ENCODE assay signal across 8 cellular contexts in the genomic region with DNA sequence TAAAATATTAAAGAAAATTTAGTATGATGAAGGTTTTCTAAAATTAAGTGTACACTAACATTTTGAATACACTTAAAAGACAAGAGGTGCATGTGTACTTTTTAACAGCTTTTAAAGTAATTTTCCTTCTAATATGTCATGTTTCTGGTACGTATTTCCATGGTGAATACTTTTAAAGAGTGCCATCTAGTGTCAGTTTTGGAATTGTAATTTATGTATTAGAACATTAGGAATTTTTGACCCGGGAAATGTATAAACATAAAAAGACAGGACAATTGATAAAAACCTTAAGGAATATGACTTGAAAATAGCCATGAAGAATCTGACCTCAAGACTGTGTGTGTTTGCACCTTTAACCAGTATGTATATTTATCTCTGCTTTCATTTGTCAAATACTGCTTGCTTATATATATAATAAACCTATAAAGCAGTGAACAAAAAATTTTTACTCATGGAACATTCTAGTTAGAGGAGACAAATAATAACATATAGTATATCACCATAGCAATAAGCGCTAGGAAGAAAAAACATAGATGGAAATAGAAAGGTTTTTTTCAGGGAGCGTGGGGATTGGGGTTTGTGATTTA. TPM values are rescaled to one million over a fixed set of nuclear protein-coding genes. Genes with fewer than 3 reads are reported as not detected.
DNase-seq lines count a peak whose midpoint lies in the region; ATAC-seq, FAIRE-seq and TF ChIP-seq lines count a peak whose summit lies in the region.

No MANE protein-coding gene starts in this region.

- H3K9me3 Mint-ChIP-seq in natural killer cell (no peaks in the 10 kb centered on the region), endodermal cell (peaks cover 5% of the 10 kb centered on the region)
- H3K9me3 Mint-ChIP-seq in natural killer cell treated with Interleukin-12 subunit alpha and Interleukin-12 subunit beta and Interleukin-15 and Interleukin-18, amount 100 ng/mL, for 72 hours, result no peaks in the 10 kb centered on the region
- no peaks in the 10 kb centered on the region for H3K9me3 Mint-ChIP-seq in activated T-cell treated with anti-CD3 and anti-CD28 coated beads, Interleukin-2, amount 50 U/mL, for 72 hours

- H3K4me3 ChIP-seq in endodermal cell (ENCODE audit: low read length), result no peak overlapping the region
- no peak overlapping the region for H3K4me3 ChIP-seq in pancreas

- no peak for DNase-seq in natural killer cell
- no peak for DNase-seq in natural killer cell treated with Interleukin-12 subunit alpha and Interleukin-12 subunit beta and Interleukin-15 and Interleukin-18, amount 100 ng/mL, for 72 hours (ENCODE audit: low spot score)
- peak; percentile 59 for DNase-seq in NCI-H748 (lab: John Stamatoyannopoulos, UW; ENCODE audit: unreplicated experiment)
- DNase-seq in endodermal cell, result no peak
- DNase-seq in pancreas, result no peak
- no peak for DNase-seq in activated T-cell treated with anti-CD3 and anti-CD28 coated beads, Interleukin-2, amount 50 U/mL, for 72 hours

- WGBS in endodermal cell (ENCODE audit: insufficient coverage in 1 of 2, insufficient read length in 1 of 2), 2 experiments, result 91 to 92% methylated on average over 2 to 4 of the region's 4 CpGs
- WGBS in pancreas, 2 donors, result 38 to 42% methylated on average over 4 of the region's 4 CpGs

- H3K36me3 Mint-ChIP-seq in natural killer cell (no peaks in the 10 kb centered on the region), endodermal cell (ENCODE audit: low read depth) (peaks cover 22% of the 10 kb centered on the region)
- H3K36me3 Mint-ChIP-seq in natural killer cell treated with Interleukin-12 subunit alpha and Interleukin-12 subunit beta and Interleukin-15 and Interleukin-18, amount 100 ng/mL, for 72 hours, result no peaks in the 10 kb centered on the region
- H3K36me3 Mint-ChIP-seq in activated T-cell treated with anti-CD3 and anti-CD28 coated beads, Interleukin-2, amount 50 U/mL, for 72 hours (ENCODE audit: insufficient read depth in 2 of 2), result peaks cover 0 to 2% of the 10 kb centered on the region in 2 donors

- peak; percentile 57 for TF ChIP-seq CTCF in natural killer cell (IDR thresholded peaks at IDR 0.05)
- TF ChIP-seq CTCF in endodermal cell (conservative IDR thresholded peaks at IDR 0.05), result peak; percentile 64
- TF ChIP-seq CTCF in pancreas (IDR thresholded peaks at IDR 0.05), result peak; percentile 17 to 47 (median 32)

- no peak overlapping the region for H3K4me3 Mint-ChIP-seq in natural killer cell
- no peak overlapping the region for H3K4me3 Mint-ChIP-seq in natural killer cell treated with Interleukin-12 subunit alpha and Interleukin-12 subunit beta and Interleukin-15 and Interleukin-18, amount 100 ng/mL, for 72 hours
- H3K4me3 Mint-ChIP-seq in endodermal cell, result no peak overlapping the region
- H3K4me3 Mint-ChIP-seq in activated T-cell treated with anti-CD3 and anti-CD28 coated beads, Interleukin-2, amount 50 U/mL, for 72 hours, result no peak overlapping the region

- no peaks in the 10 kb centered on the region for H3K4me1 ChIP-seq in endodermal cell (ENCODE audit: control insufficient read depth, insufficient read depth, low read length)
- peaks cover 0 to 10% (median 0%) of the 10 kb centered on the region in 3 donors for H3K4me1 ChIP-seq in pancreas

- H3K27ac Mint-ChIP-seq in natural killer cell (no peak overlapping the region), endodermal cell (no peak overlapping the region)
- no peak overlapping the region for H3K27ac Mint-ChIP-seq in natural killer cell treated with Interleukin-12 subunit alpha and Interleukin-12 subunit beta and Interleukin-15 and Interleukin-18, amount 100 ng/mL, for 72 hours
- no peak overlapping the region for H3K27ac Mint-ChIP-seq in activated T-cell treated with anti-CD3 and anti-CD28 coated beads, Interleukin-2, amount 50 U/mL, for 72 hours

- intact Hi-C loops in natural killer cell (cut with micrococcal nuclease), result no loop called here
- intact Hi-C loops in pancreas (cut with DNase I), result loop anchor here in 1 of 3 donors (10.0 kb wide), 1 partner anchor 201 kb away; no protein-coding TSS in a partner anchor

- H3K9ac ChIP-seq in endodermal cell (ENCODE audit: extremely low read depth, low read length, poor library complexity, severe bottlenecking), result no peak overlapping the region

- H3K4me1 Mint-ChIP-seq in natural killer cell (no peaks in the 10 kb centered on the region), endodermal cell (no peaks in the 10 kb centered on the region)
- H3K4me1 Mint-ChIP-seq in natural killer cell treated with Interleukin-12 subunit alpha and Interleukin-12 subunit beta and Interleukin-15 and Interleukin-18, amount 100 ng/mL, for 72 hours (ENCODE audit: low read depth in 2 of 2), result peaks cover 0 to 5% of the 10 kb centered on the region in 2 donors
- no peaks in the 10 kb centered on the region for H3K4me1 Mint-ChIP-seq in activated T-cell treated with anti-CD3 and anti-CD28 coated beads, Interleukin-2, amount 50 U/mL, for 72 hours (ENCODE audit: low read depth)

- no peaks in the 10 kb centered on the region for H3K27me3 Mint-ChIP-seq in natural killer cell (ENCODE audit: low read depth in 2 of 2)
- no peaks in the 10 kb centered on the region for H3K27me3 Mint-ChIP-seq in natural killer cell treated with Interleukin-12 subunit alpha and Interleukin-12 subunit beta and Interleukin-15 and Interleukin-18, amount 100 ng/mL, for 72 hours
- H3K27me3 Mint-ChIP-seq in endodermal cell (ENCODE audit: insufficient read depth), result no peaks in the 10 kb centered on the region
- H3K27me3 Mint-ChIP-seq in activated T-cell treated with anti-CD3 and anti-CD28 coated beads, Interleukin-2, amount 50 U/mL, for 72 hours (ENCODE audit: low read depth), result no peaks in the 10 kb centered on the region

- ATAC-seq in natural killer cell, result no peak
- ATAC-seq in natural killer cell treated with Interleukin-12 subunit alpha and Interleukin-12 subunit beta and Interleukin-15 and Interleukin-18, amount 100 ng/mL, for 72 hours, result no peak
- ATAC-seq in pancreas, result peak; percentile 56 to 74 (median 70)
- no peak for ATAC-seq in GM19328 (IDR thresholded peaks at IDR 0.05; ENCODE audit: unreplicated experiment)
- no peak for ATAC-seq in HG02973 (IDR thresholded peaks at IDR 0.05; ENCODE audit: unreplicated experiment)
- no peak for ATAC-seq in activated T-cell treated with anti-CD3 and anti-CD28 coated beads, Interleukin-2, amount 50 U/mL, for 72 hours (replicated peaks in 1 of 2)

- H3K27ac ChIP-seq in endodermal cell (ENCODE audit: low read depth, low read length), result no peak overlapping the region
- no peak overlapping the region for H3K27ac ChIP-seq in pancreas

- no peak for FAIRE-seq in pancreas (lab: Jason Lieb, UNC)

- H3K36me3 ChIP-seq in endodermal cell (ENCODE audit: control insufficient read depth, insufficient read depth, low read length) (peaks cover 22% of the 10 kb centered on the region), pancreas (no peaks in the 10 kb centered on the region)

- no peaks in the 10 kb centered on the region for H3K27me3 ChIP-seq in endodermal cell (ENCODE audit: control insufficient read depth, insufficient read depth, low read length, poor library complexity, severe bottlenecking)
- no peaks in the 10 kb centered on the region for H3K27me3 ChIP-seq in pancreas

- peaks cover 7% of the 10 kb centered on the region for H3K9me3 ChIP-seq in endodermal cell (ENCODE audit: control insufficient read depth, low read length)
- H3K9me3 ChIP-seq in pancreas, result no peaks in the 10 kb centered on the region

RNA-seq across cellular contexts. Expression of gene GSTCD, which starts 7.2 kb away (rescaled TPM):
- 1 to 10 TPM; 5.6 to 7.7 (median 6.2) TPM for total RNA-seq in natural killer cell
- total RNA-seq in natural killer cell treated with Interleukin-12 subunit alpha and Interleukin-12 subunit beta and Interleukin-15 and Interleukin-18, amount 100 ng/mL, for 72 hours, result 10 to 100 TPM; 17.1 to 24.8 TPM
- 10 to 100 TPM; 24.7 to 30.6 TPM for total RNA-seq in endodermal cell
- polyA plus RNA-seq in endodermal cell (2013, experiment 1 of 2), result 24.0 TPM
- 25.8 TPM for polyA plus RNA-seq in endodermal cell (2013, experiment 2 of 2)
- total RNA-seq in pancreas, result 1 to 10 TPM; 1.4 to 5.7 (median 3.7) TPM
- 1 to 10 TPM; 1.3 to 1.9 TPM for polyA plus RNA-seq in pancreas
- total RNA-seq in activated T-cell treated with anti-CD3 and anti-CD28 coated beads, Interleukin-2, amount 50 U/mL, for 72 hours, result 10 to 100 TPM; 14.7 to 14.8 TPM

RNA-seq across cellular contexts. Expression of gene INTS12, which starts 7.3 kb away (rescaled TPM):
- total RNA-seq in natural killer cell, result 10 to 100 TPM; 19.4 to 22.8 (median 19.9) TPM
- 10 to 100 TPM; 20.4 to 24.4 TPM for total RNA-seq in natural killer cell treated with Interleukin-12 subunit alpha and Interleukin-12 subunit beta and Interleukin-15 and Interleukin-18, amount 100 ng/mL, for 72 hours
- 10 to 100 TPM; 13.5 to 15.7 TPM for total RNA-seq in endodermal cell
- polyA plus RNA-seq in endodermal cell (2013, experiment 1 of 2), result 28.1 TPM
- polyA plus RNA-seq in endodermal cell (2013, experiment 2 of 2), result 23.9 TPM
- 1 to 10 TPM; 5.3 to 10.0 (median 7.0) TPM for total RNA-seq in pancreas
- 10 to 100 TPM in 1 of 2 donors, 1 to 10 TPM in 1; 6.6 to 12.8 TPM for polyA plus RNA-seq in pancreas
- total RNA-seq in activated T-cell treated with anti-CD3 and anti-CD28 coated beads, Interleukin-2, amount 50 U/mL, for 72 hours, result 10 to 100 TPM; 21.4 to 23.3 TPM

Comparison
In these comparisons a context has a peak if more than half of its experiments do, and no peak if none do; other contexts are left out.
1. ATAC-seq: peak in pancreas (4 of 4); none in natural killer cell (0 of 3), natural killer cell treated with Interleukin-12 subunit alpha and Interleukin-12 subunit beta and Interleukin-15 and Interleukin-18, amount 100 ng/mL, for 72 hours (0 of 2), GM19328 (single experiment), HG02973 (single experiment) and activated T-cell treated with anti-CD3 and anti-CD28 coated beads, Interleukin-2, amount 50 U/mL, for 72 hours (0 of 2).
2. Peak in every context shown above with its lines, with median percentiles within 50 percentile points of each other: CTCF ChIP-seq.